In the genomic region with DNA sequence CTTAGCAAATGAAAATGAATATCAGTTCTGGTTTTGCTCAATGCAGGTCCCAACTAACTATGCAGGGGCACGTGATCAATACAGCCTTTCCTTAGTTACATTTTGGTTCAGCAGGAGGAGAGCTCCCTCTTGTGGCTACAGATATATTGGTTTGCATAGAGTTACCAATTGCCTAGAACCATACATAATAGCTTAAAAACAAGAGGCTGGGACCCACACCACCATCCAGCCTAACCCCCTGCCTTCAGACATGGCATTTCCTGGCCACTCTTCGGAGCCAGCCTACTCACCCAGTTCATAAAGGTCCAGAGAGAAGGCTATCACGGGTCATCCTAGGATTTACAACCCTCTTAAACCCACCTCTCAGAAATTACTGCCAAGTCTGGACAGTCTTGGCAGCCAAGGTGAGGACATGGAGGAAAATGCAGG, we compare ENCODE assay signal across 9 cellular contexts. TPM values are rescaled to one million over a fixed set of nuclear protein-coding genes. Genes with fewer than 3 reads are reported as not detected.
A peak's percentile ranks its signal among the peaks of the same experiment; 100 is the strongest.
DNase-seq lines count a peak whose midpoint lies in the region; ATAC-seq and TF ChIP-seq lines count a peak whose summit lies in the region.
"Had no signal": no experiment of that assay in that cellular context is flagged by ENCODE, and none has a peak within 500 bp of the region (broad histone marks: within the 10 kb centered on the region; RNA-seq: fewer than 3 reads in every experiment).

No MANE protein-coding gene starts in this region.

- peak; percentile 76 for TF ChIP-seq CTCF in GM12865 (IDR thresholded peaks at IDR 0.05; ENCODE audit: insufficient read depth, low read depth, low read length, missing control alignments)
- peak; percentile 92 for TF ChIP-seq CTCF in neural cell (IDR thresholded peaks at IDR 0.05; ENCODE audit: poor library complexity, severe bottlenecking)

- no peak overlapping the region for H2AFZ ChIP-seq in neural cell (ENCODE audit: low read depth, low read length)

- no peak overlapping the region for H3K9ac ChIP-seq in neural cell (ENCODE audit: low read length)

- no peak overlapping the region for H3K27ac ChIP-seq in neural cell (ENCODE audit: low read length)

- TF ChIP-seq RAD21 in neural cell (conservative IDR thresholded peaks at IDR 0.05) = peak; percentile 84

- H3F3A ChIP-seq in neural cell (ENCODE audit: insufficient read depth, low read length, poor library complexity, severe bottlenecking) = no peaks in the 10 kb centered on the region

- no peaks in the 10 kb centered on the region for H3K79me2 ChIP-seq in neural cell (replicated peaks; ENCODE audit: insufficient read depth, low read length)

- DNase-seq in GM12865 (ENCODE audit: low read depth) (peak; percentile 83), HuH-7.5 (ENCODE audit: low spot score) (peak; percentile 23), NOMO-1 treated with dmso at 0.1 percent for 144 hours (lab: John Stamatoyannopoulos, UW; ENCODE audit: unreplicated experiment) (peak; percentile 37), activated T-cell treated with anti-CD3 and anti-CD28 coated beads for 24 hours (ENCODE audit: low read depth) (peak; percentile 36), fibroblast of peridontal ligament (ENCODE audit: extremely low read depth) (peak; percentile 93), occipital lobe (lab: John Stamatoyannopoulos, UW) (no peak)

- no peak for TF ChIP-seq EP300 in neural cell (conservative IDR thresholded peaks at IDR 0.05; ENCODE audit: poor library complexity, severe bottlenecking)

- no peaks in the 10 kb centered on the region for H3K9me2 ChIP-seq in neural cell (ENCODE audit: insufficient read depth, low read length)

- no peaks in the 10 kb centered on the region for H3K27me3 ChIP-seq in neural cell (ENCODE audit: insufficient read depth, low read depth, low read length)

- H3K36me3 ChIP-seq in neural cell (ENCODE audit: insufficient read depth, low read length) = no peaks in the 10 kb centered on the region

- no peak overlapping the region for H3K4me3 ChIP-seq in GM12865 (ENCODE audit: low read depth, low read length)
- H3K4me3 ChIP-seq in neural cell (ENCODE audit: low read length) = no peak overlapping the region
- H3K4me3 ChIP-seq: skin epidermis had no signal

- H3K4me2 ChIP-seq in neural cell (ENCODE audit: low read length) = no peak overlapping the region

- peak; percentile 99 for ATAC-seq in GM21825 (IDR thresholded peaks at IDR 0.05; ENCODE audit: unreplicated experiment)

- no peaks in the 10 kb centered on the region for H3K9me3 ChIP-seq in neural cell (ENCODE audit: low read length)

- H4K20me1 ChIP-seq in neural cell (ENCODE audit: insufficient read depth) = no peaks in the 10 kb centered on the region

TF ChIP-seq in neural cell, 6 proteins besides CTCF, POLR2A, EP300 and RAD21:
- TF ChIP-seq EZH2 (IDR thresholded peaks at IDR 0.05; ENCODE audit: borderline replicate concordance, insufficient read depth, low read length, poor library complexity, severe bottlenecking) = no peak
- peak; percentile 79 for TF ChIP-seq SMC3 (conservative IDR thresholded peaks at IDR 0.05; ENCODE audit: poor library complexity)

RNA-seq across cellular contexts. Expression of a gene that starts 10.5 kb away (rescaled TPM):
- 98.4 and 112 TPM in 2 replicates for polyA plus RNA-seq in neural cell
- 63.6 and 69.6 TPM in 2 replicates for polyA minus RNA-seq in neural cell
- total RNA-seq in occipital lobe = 46.6 TPM
